Comparison of ENCODE assay signal across 8 cellular contexts in the genomic region with DNA sequence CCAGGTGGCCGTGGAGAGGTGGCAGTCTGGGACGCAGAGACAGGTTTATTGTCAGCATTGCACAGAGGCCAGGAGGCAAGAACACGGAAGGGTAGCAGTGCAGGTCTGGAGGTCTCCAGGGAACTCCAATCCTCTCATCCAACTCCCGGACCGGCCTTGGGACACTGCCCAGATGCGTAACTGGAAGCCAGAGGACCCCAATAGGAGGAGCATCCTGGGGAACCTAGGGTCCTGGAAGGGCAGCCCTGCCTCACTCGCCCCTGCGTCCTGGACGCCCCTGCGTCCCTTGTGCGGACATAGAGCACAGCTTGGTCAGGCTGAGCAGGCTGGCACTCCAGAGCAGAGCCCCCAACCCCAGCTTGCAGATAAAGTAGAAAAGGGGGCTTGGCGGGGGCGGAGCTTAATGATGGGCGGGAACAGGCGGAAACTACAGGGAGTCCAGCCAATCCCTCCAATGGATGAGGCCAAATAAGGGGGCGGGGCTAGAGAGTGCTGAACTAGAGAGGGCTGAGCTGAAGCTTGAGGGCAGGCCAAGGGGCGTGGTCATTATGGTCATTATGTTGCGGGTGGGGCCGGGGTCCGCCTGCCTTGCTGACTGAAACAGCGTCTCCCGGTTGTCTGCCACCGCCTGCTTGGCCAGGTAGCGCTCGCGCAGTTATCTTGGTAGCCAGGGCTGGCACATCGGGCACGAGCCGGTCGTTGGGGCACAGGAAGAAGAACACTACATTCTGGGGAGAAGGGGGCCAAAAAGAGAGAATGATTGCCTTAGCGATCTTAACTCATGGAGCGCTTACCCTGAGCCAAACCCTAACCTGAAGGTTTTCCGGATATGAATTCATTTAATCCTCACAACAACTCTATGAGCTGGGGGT. TPM values are rescaled to one million over a fixed set of nuclear protein-coding genes. Genes with fewer than 3 reads are reported as not detected.
DNase-seq lines count a peak whose midpoint lies in the region; ATAC-seq and TF ChIP-seq lines count a peak whose summit lies in the region.

No MANE protein-coding gene starts in this region.

- peaks cover 10% of the 10 kb centered on the region for H3K27me3 Mint-ChIP-seq in activated naive CD8-positive, alpha-beta T cell treated with anti-CD3 and anti-CD28 coated beads, Interleukin-2, amount 10 ng/mL, durations not matched to agents 7 days and 5 days
- H3K27me3 Mint-ChIP-seq in glutamatergic neuron (ENCODE audit: unreplicated experiment) = peaks cover 8% of the 10 kb centered on the region

- peak; percentile 37 for ATAC-seq in activated naive CD8-positive, alpha-beta T cell treated with anti-CD3 and anti-CD28 coated beads, Interleukin-2, amount 10 ng/mL, durations not matched to agents 7 days and 5 days (ENCODE audit: low read depth)
- peak; percentile 62 for ATAC-seq in upper lobe of right lung

- H3K27ac ChIP-seq in upper lobe of right lung = no peak overlapping the region

- no peaks in the 10 kb centered on the region for H3K36me3 Mint-ChIP-seq in activated naive CD8-positive, alpha-beta T cell treated with anti-CD3 and anti-CD28 coated beads, Interleukin-2, amount 10 ng/mL, durations not matched to agents 7 days and 5 days
- no peaks in the 10 kb centered on the region for H3K36me3 Mint-ChIP-seq in glutamatergic neuron (ENCODE audit: unreplicated experiment)

- H3K9me3 Mint-ChIP-seq in activated naive CD8-positive, alpha-beta T cell treated with anti-CD3 and anti-CD28 coated beads, Interleukin-2, amount 10 ng/mL, durations not matched to agents 7 days and 5 days = no peaks in the 10 kb centered on the region
- peaks cover 3% of the 10 kb centered on the region for H3K9me3 Mint-ChIP-seq in glutamatergic neuron (ENCODE audit: unreplicated experiment)

- no peaks in the 10 kb centered on the region for H3K27me3 ChIP-seq in upper lobe of right lung

- peak overlapping the region; percentile 57 for H3K4me3 ChIP-seq in upper lobe of right lung

- H3K36me3 ChIP-seq in upper lobe of right lung = no peaks in the 10 kb centered on the region

- TF ChIP-seq CTCF in glutamatergic neuron (IDR thresholded peaks at IDR 0.05; ENCODE audit: partially characterized antibody, unreplicated experiment) (no peak), upper lobe of right lung (IDR thresholded peaks at IDR 0.05) (no peak)

- DNase-seq in COLO829 (ENCODE audit: low spot score) (peak; percentile 59), HUDEP-2 (lab: John Stamatoyannopoulos, UW; ENCODE audit: unreplicated experiment in 76 of 76) (peak in 71 of 76 experiments; percentile 20 to 89 (median 73)), SHP77 (lab: John Stamatoyannopoulos, UW) (peak; percentile 82 to 89), glutamatergic neuron (peak; percentile 91), non-pigmented ciliary epithelial cell (ENCODE audit: low read depth) (peak; percentile 35), upper lobe of right lung (peak; percentile 90), SKM-1 (lab: John Stamatoyannopoulos, UW; ENCODE audit: unreplicated experiment) (no peak)
- peak; percentile 65 for DNase-seq in activated naive CD8-positive, alpha-beta T cell treated with anti-CD3 and anti-CD28 coated beads, Interleukin-2, amount 10 ng/mL, durations not matched to agents 7 days and 5 days

- intact Hi-C loops in upper lobe of right lung (cut with DNase I) = no loop called here

- POLR2A ChIA-PET in activated naive CD8-positive, alpha-beta T cell treated with anti-CD3 and anti-CD28 coated beads, Interleukin-2, amount 10 ng/mL, durations not matched to agents 7 days and 5 days (lab: Charles Lee) = interaction anchor here (0.7 to 2.2 kb wide), 6 partner anchors 9 to 141 kb away, joined by 3 to 31 read pairs (median 6); a partner anchor contains a TSS

- no peaks in the 10 kb centered on the region for H3K9me3 ChIP-seq in upper lobe of right lung

- peaks cover 27% of the 10 kb centered on the region for H3K4me1 Mint-ChIP-seq in activated naive CD8-positive, alpha-beta T cell treated with anti-CD3 and anti-CD28 coated beads, Interleukin-2, amount 10 ng/mL, durations not matched to agents 7 days and 5 days
- peaks cover 2% of the 10 kb centered on the region for H3K4me1 Mint-ChIP-seq in glutamatergic neuron (ENCODE audit: low read depth, unreplicated experiment)

- H3K4me3 Mint-ChIP-seq in activated naive CD8-positive, alpha-beta T cell treated with anti-CD3 and anti-CD28 coated beads, Interleukin-2, amount 10 ng/mL, durations not matched to agents 7 days and 5 days = peak overlapping the region; percentile 91
- peak overlapping the region; percentile 93 for H3K4me3 Mint-ChIP-seq in glutamatergic neuron (ENCODE audit: unreplicated experiment)

- peaks cover 12% of the 10 kb centered on the region for H3K4me1 ChIP-seq in upper lobe of right lung

- H3K27ac Mint-ChIP-seq in activated naive CD8-positive, alpha-beta T cell treated with anti-CD3 and anti-CD28 coated beads, Interleukin-2, amount 10 ng/mL, durations not matched to agents 7 days and 5 days = peak overlapping the region; percentile 84
- H3K27ac Mint-ChIP-seq in glutamatergic neuron (ENCODE audit: unreplicated experiment) = peak overlapping the region; percentile 80

RNA-seq across cellular contexts. Expression of a gene that starts 3.7 kb away (rescaled TPM):
- total RNA-seq in activated naive CD8-positive, alpha-beta T cell treated with anti-CD3 and anti-CD28 coated beads, Interleukin-2, amount 10 ng/mL, durations not matched to agents 7 days and 5 days = 10 to 100 TPM in 1 of 2 experiments, 1 to 10 TPM in 1; 7.5 to 10.2 TPM
- 3.4 TPM for total RNA-seq in glutamatergic neuron (ENCODE audit: unreplicated experiment)
- total RNA-seq in upper lobe of right lung = 11.9 TPM

RNA-seq across cellular contexts. Expression of a gene that starts 20.9 kb away (rescaled TPM):
- total RNA-seq in activated naive CD8-positive, alpha-beta T cell treated with anti-CD3 and anti-CD28 coated beads, Interleukin-2, amount 10 ng/mL, durations not matched to agents 7 days and 5 days = 1 to 10 TPM; 6.8 to 7.3 TPM
- total RNA-seq in glutamatergic neuron (ENCODE audit: unreplicated experiment) (3.5 TPM), upper lobe of right lung (11.7 TPM)
